In genomic region chr2:39642054-39642742, GRCh38 we compare ENCODE assay signal across 1 cellular context.
TF ChIP-seq lines count a peak whose summit lies in the region.

No MANE protein-coding gene starts in this region.

TF ChIP-seq in SK-N-SH, 30 proteins besides CTCF, POLR2A, EP300 and RAD21 (continued from another document):
- peak; percentile 77; the same call in 1 of the 2 replicates for TF ChIP-seq ZBTB33 (IDR thresholded peaks at IDR 0.05; ENCODE audit: borderline replicate concordance, low read depth)
- peak; percentile 99 for TF ChIP-seq RXRA (IDR thresholded peaks at IDR 0.05; ENCODE audit: borderline replicate concordance, low read depth)
- TF ChIP-seq GATA2 (CRISPR knock-in tag; IDR thresholded peaks at IDR 0.05): no peak
- peak; percentile 57; the same call in 1 of the 2 replicates for TF ChIP-seq REST (IDR thresholded peaks at IDR 0.05; ENCODE audit: low read depth, low read length)
- TF ChIP-seq SIN3A (IDR thresholded peaks at IDR 0.05; ENCODE audit: borderline replicate concordance, low read depth, low read length): peak; percentile 50; the same call in 1 of the 2 replicates
- no peak for TF ChIP-seq NRF1 (IDR thresholded peaks at IDR 0.05; ENCODE audit: low read depth, low read length)
- no peak for TF ChIP-seq RFX5 (IDR thresholded peaks at IDR 0.05; ENCODE audit: low read length)
- peak; percentile 93 for TF ChIP-seq TEAD4 (IDR thresholded peaks at IDR 0.05; ENCODE audit: borderline replicate concordance, insufficient read depth)
- TF ChIP-seq NFIC (IDR thresholded peaks at IDR 0.05; ENCODE audit: borderline replicate concordance): peak; percentile 99
- no peak for TF ChIP-seq RCOR1 (IDR thresholded peaks at IDR 0.05; ENCODE audit: low read length)
- peak; percentile 40; the same call in 1 of the 2 replicates for TF ChIP-seq POLR2AphosphoS5 (IDR thresholded peaks at IDR 0.05; ENCODE audit: low read depth, low read length)
